ENCODE assay signal across 10 cellular contexts in the genomic region with DNA sequence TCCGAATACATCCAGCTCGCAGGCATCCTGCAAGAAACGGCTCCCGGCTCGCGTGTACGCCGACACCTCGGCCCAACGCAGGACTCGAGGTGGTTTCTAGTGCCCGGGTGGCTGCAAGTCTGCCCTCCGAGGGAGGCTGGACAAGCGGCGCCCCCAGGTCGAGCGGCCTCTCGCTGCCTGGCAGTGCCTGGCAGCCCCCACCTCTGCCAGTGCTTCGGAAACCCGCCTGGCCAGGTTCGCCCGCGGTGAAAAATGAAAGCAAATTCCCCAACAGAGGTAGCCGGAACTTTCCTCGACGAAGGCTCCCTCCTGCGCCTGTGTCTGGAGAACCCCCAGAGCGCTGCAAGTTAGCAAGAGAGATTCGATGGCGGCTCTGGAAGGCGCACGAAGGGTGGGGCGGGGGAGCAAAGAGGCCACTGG. TPM values are rescaled to one million over a fixed set of nuclear protein-coding genes. Genes with fewer than 3 reads are reported as not detected.
A peak's percentile ranks its signal among the peaks of the same experiment; 100 is the strongest.
DNase-seq lines count a peak whose midpoint lies in the region; ATAC-seq and TF ChIP-seq lines count a peak whose summit lies in the region.
"Had no signal": no experiment of that assay in that cellular context is flagged by ENCODE, and none has a peak within 500 bp of the region (broad histone marks: within the 10 kb centered on the region; RNA-seq: fewer than 3 reads in every experiment).

No MANE protein-coding gene starts in this region.

- H3K4me1 ChIP-seq in ES-I3 (ENCODE audit: insufficient read depth, low read length) (peaks cover 6% of the 10 kb centered on the region), hepatocyte (ENCODE audit: insufficient read depth) (peaks cover 14% of the 10 kb centered on the region), prostate gland (replicated peaks) (peaks cover 9% of the 10 kb centered on the region)

- H3K4me3 ChIP-seq in hepatocyte (peak overlapping the region; percentile 89), prostate gland (peak overlapping the region; percentile 54 to 79)

- peaks cover 34% of the 10 kb centered on the region for H3K4me1 Mint-ChIP-seq in activated CD8-positive, alpha-beta T cell treated with anti-CD3 and anti-CD28 coated beads, Interleukin-2, amount 10 ng/mL, durations not matched to agents 7 days and 5 days (ENCODE audit: low read depth)

- H3K36me3 Mint-ChIP-seq in activated CD8-positive, alpha-beta T cell treated with anti-CD3 and anti-CD28 coated beads, Interleukin-2, amount 10 ng/mL, durations not matched to agents 7 days and 5 days (ENCODE audit: low read depth), result peaks cover 3% of the 10 kb centered on the region

- ATAC-seq in activated CD8-positive, alpha-beta T cell treated with anti-CD3 and anti-CD28 coated beads, Interleukin-2, amount 10 ng/mL, durations not matched to agents 7 days and 5 days, result no peak
- no peak for ATAC-seq in GM18519 (IDR thresholded peaks at IDR 0.05; ENCODE audit: low FRiP score, unreplicated experiment)

- WGBS in hepatocyte (ENCODE audit: low lambda C conversion rate, missing lambda C conversion rate), result 23% methylated on average over 33 of the region's 33 CpGs
- 50% methylated on average over 33 of the region's 33 CpGs for WGBS in prostate gland

- peak overlapping the region; percentile 13 for H2AFZ ChIP-seq in hepatocyte

- H3K9ac ChIP-seq in ES-I3 (ENCODE audit: low read depth, low read length), result peak overlapping the region; percentile 81; the same call in 1 of the 2 replicates

- TF ChIP-seq POLR2A in prostate gland (IDR thresholded peaks at IDR 0.05), result no peak

- H3K27me3 ChIP-seq in hepatocyte (no peaks in the 10 kb centered on the region), prostate gland (replicated peaks; ENCODE audit: insufficient read depth) (no peaks in the 10 kb centered on the region)

- H3K9me2 ChIP-seq in hepatocyte (replicated peaks; ENCODE audit: insufficient read depth), result no peaks in the 10 kb centered on the region

- peaks cover 48% of the 10 kb centered on the region for H3K79me2 ChIP-seq in hepatocyte

- H3K9me3 ChIP-seq in ES-I3 (ENCODE audit: control insufficient read depth, insufficient read depth, low read length) (no peaks in the 10 kb centered on the region), hepatocyte (ENCODE audit: low read depth) (no peaks in the 10 kb centered on the region), prostate gland (no peaks in the 10 kb centered on the region)

- no peaks in the 10 kb centered on the region for H3K9me3 Mint-ChIP-seq in activated CD8-positive, alpha-beta T cell treated with anti-CD3 and anti-CD28 coated beads, Interleukin-2, amount 10 ng/mL, durations not matched to agents 7 days and 5 days (ENCODE audit: insufficient read depth)

- POLR2A ChIA-PET in activated CD8-positive, alpha-beta T cell treated with anti-CD3 and anti-CD28 coated beads, Interleukin-2, amount 10 ng/mL, durations not matched to agents 7 days and 5 days (lab: Charles Lee), result no interaction called here

- H3K4me2 ChIP-seq in hepatocyte, result peak overlapping the region; percentile 97

- TF ChIP-seq CTCF in hepatocyte (IDR thresholded peaks at IDR 0.05; ENCODE audit: poor library complexity) (no peak), prostate gland (IDR thresholded peaks at IDR 0.05) (peak in 1 of 4 experiments; percentile 12)

- CTCF ChIA-PET in activated CD8-positive, alpha-beta T cell treated with anti-CD3 and anti-CD28 coated beads, Interleukin-2, amount 10 ng/mL, durations not matched to agents 7 days and 5 days (lab: Charles Lee), result interaction anchor here (0.8 kb wide), 1 partner anchor 12 kb away, joined by 3 read pairs; no protein-coding TSS in a partner anchor

- DNase-seq in activated CD8-positive, alpha-beta T cell treated with anti-CD3 and anti-CD28 coated beads, Interleukin-2, amount 10 ng/mL, durations not matched to agents 7 days and 5 days, result no peak
- DNase-seq in hepatocyte (ENCODE audit: low spot score), result no peak
- peak; percentile 33 for DNase-seq in prostate gland (ENCODE audit: low spot score)
- DNase-seq in SHP77 (lab: John Stamatoyannopoulos, UW), result no peak
- DNase-seq in germinal center (ENCODE audit: low spot score), result no peak
- no peak for DNase-seq in AG08395 (ENCODE audit: low spot score)
- DNase-seq: GDM1, NCI-H446 had no signal

- H4K20me1 ChIP-seq in hepatocyte (ENCODE audit: insufficient read depth, poor library complexity, severe bottlenecking), result no peaks in the 10 kb centered on the region

- H3K36me3 ChIP-seq in ES-I3 (ENCODE audit: insufficient read depth, low read length) (no peaks in the 10 kb centered on the region), hepatocyte (replicated peaks; ENCODE audit: insufficient read depth, low read depth) (no peaks in the 10 kb centered on the region), prostate gland (no peaks in the 10 kb centered on the region)

- H3K4me3 Mint-ChIP-seq in activated CD8-positive, alpha-beta T cell treated with anti-CD3 and anti-CD28 coated beads, Interleukin-2, amount 10 ng/mL, durations not matched to agents 7 days and 5 days, result peak overlapping the region; percentile 50

- peaks cover 79% of the 10 kb centered on the region for H3K27me3 Mint-ChIP-seq in activated CD8-positive, alpha-beta T cell treated with anti-CD3 and anti-CD28 coated beads, Interleukin-2, amount 10 ng/mL, durations not matched to agents 7 days and 5 days (ENCODE audit: low read depth)

- H3K27ac ChIP-seq in hepatocyte (peak overlapping the region; percentile 96), prostate gland (peak overlapping the region; percentile 98 to 99)

- intact Hi-C loops in prostate gland (cut with DNase I), result loop anchor here (5.0 to 10.0 kb wide), 3 partner anchors 65 to 1697 kb away; no protein-coding TSS in a partner anchor

- H3K27ac Mint-ChIP-seq in activated CD8-positive, alpha-beta T cell treated with anti-CD3 and anti-CD28 coated beads, Interleukin-2, amount 10 ng/mL, durations not matched to agents 7 days and 5 days, result no peak overlapping the region

RNA-seq across cellular contexts. Expression of gene ZNF503, which starts 5.7 kb away (rescaled TPM):
- under 1 TPM in 1 of 2 experiments, not detected in 1; 0.26 TPM for total RNA-seq in activated CD8-positive, alpha-beta T cell treated with anti-CD3 and anti-CD28 coated beads, Interleukin-2, amount 10 ng/mL, durations not matched to agents 7 days and 5 days
- total RNA-seq in hepatocyte (17.6 and 19.6 TPM in 2 replicates), prostate gland (10 to 100 TPM; 23.9 to 33.7 TPM)
- polyA plus RNA-seq in hepatocyte, result 11.5 and 14.1 TPM in 2 replicates

RNA-seq across cellular contexts. Expression of gene LRMDA, which starts 24.1 kb away (rescaled TPM):
- not detected for total RNA-seq in activated CD8-positive, alpha-beta T cell treated with anti-CD3 and anti-CD28 coated beads, Interleukin-2, amount 10 ng/mL, durations not matched to agents 7 days and 5 days
- total RNA-seq in hepatocyte, result 5.6 and 6.8 TPM in 2 replicates
- polyA plus RNA-seq in hepatocyte, result 8.3 and 15.7 TPM in 2 replicates
- total RNA-seq in prostate gland, result 10 to 100 TPM in 1 of 2 donors, 1 to 10 TPM in 1; 9.6 to 12.6 TPM

Comparison
In these comparisons a context has a peak if more than half of its experiments do, and no peak if none do; other contexts are left out.
1. RNA of gene ZNF503, which starts 5.7 kb away (total RNA-seq): 23.9 to 33.7 TPM in prostate gland and 17.6 to 19.6 TPM in hepatocyte; 0.26 TPM in activated CD8-positive, alpha-beta T cell treated with anti-CD3 and anti-CD28 coated beads, Interleukin-2, amount 10 ng/mL, durations not matched to agents 7 days and 5 days; every median in the first group is over 10 times any median in the second.